32 cellular contexts compared by ENCODE assay signal in genomic region chr2:148299616-148300015, GRCh38.
"Had no signal": no experiment of that assay in that cellular context is flagged by ENCODE, and none has a peak within 500 bp of the region (broad histone marks: within the 10 kb centered on the region; RNA-seq: fewer than 3 reads in every experiment).

No MANE protein-coding gene starts in this region.

- H3K27me3 Mint-ChIP-seq: activated B cell treated with CpG ODN at 0.5 μM for 24 hours; activated CD8-positive, alpha-beta T cell treated with anti-CD3 and anti-CD28 coated beads for 36 hours; activated naive CD8-positive, alpha-beta T cell; activated T-helper 17 cell treated with anti-CD3 and anti-CD28 coated beads, Interleukin-2, amount 50 U/mL, for 72 hours; dendritic cell treated with granulocyte-macrophage colony-stimulating factor and Interleukin-4, amounts not matched to agents 40 ng/mL and 50 ng/mL, for 4 days; T-helper 17 cell had no signal

- H3K27ac ChIP-seq: brain microvascular endothelial cell, coronary artery, WERI-Rb-1 had no signal

- H3K4me1 Mint-ChIP-seq: activated B cell treated with CpG ODN at 0.5 μM for 24 hours had no signal

- H3K36me3 ChIP-seq: brain microvascular endothelial cell, WERI-Rb-1 had no signal

- H3K4me3 Mint-ChIP-seq: activated B cell treated with CpG ODN at 0.5 μM for 24 hours; activated CD8-positive, alpha-beta T cell treated with anti-CD3 and anti-CD28 coated beads for 36 hours; activated naive CD8-positive, alpha-beta T cell; activated T-cell treated with anti-CD3 and anti-CD28 coated beads, Interleukin-2, amount 50 U/mL, for 4 hours; activated T-helper 17 cell treated with anti-CD3 and anti-CD28 coated beads, Interleukin-2, amount 50 U/mL, for 72 hours; dendritic cell treated with granulocyte-macrophage colony-stimulating factor and Interleukin-4, amounts not matched to agents 40 ng/mL and 50 ng/mL, for 4 days; T-helper 17 cell; T-helper 2 cell treated with Interferon-gamma antibody and Interleukin-4, amounts not matched to agents 5 μg/mL and 100 μg/mL, for 36 hours had no signal

- DNase-seq: activated B cell treated with CpG ODN at 0.5 μM for 24 hours; activated CD4-positive, alpha-beta T cell treated with anti-CD3 and anti-CD28 coated beads for 48 hours; activated CD4-positive, alpha-beta T cell treated with anti-CD3 and anti-CD28 coated beads, Interleukin-2, amount 50 U/mL, for 1 hour; activated CD4-positive, alpha-beta T cell treated with anti-CD3 and anti-CD28 coated beads, Interleukin-2, amount 50 U/mL, for 48 hours; activated CD8-positive, alpha-beta memory T cell treated with anti-CD3 and anti-CD28 coated beads for 24 hours; activated CD8-positive, alpha-beta T cell treated with anti-CD3 and anti-CD28 coated beads for 36 hours; activated effector memory CD4-positive, alpha-beta T cell treated with Interleukin-2 at 50 U/mL for 16 hours; activated gamma-delta T cell treated with Interleukin-2 at 50 U/mL for 16 hours; activated naive CD4-positive, alpha-beta T cell treated with anti-CD3 and anti-CD28 coated beads, Interleukin-2, amount 50 U/mL, for 16 hours; activated naive CD4-positive, alpha-beta T cell treated with Interleukin-2 at 50 U/mL for 16 hours; activated T-cell treated with anti-CD3 and anti-CD28 coated beads, Interleukin-2, amount 50 U/mL, for 4 hours; amniotic stem cell; anterior cingulate cortex; brain microvascular endothelial cell; effector CD8-positive, alpha-beta T cell; foreskin fibroblast; head of caudate nucleus; T-helper 1 cell; T-helper 17 cell; T1000; WERI-Rb-1 had no signal

- H3K27ac Mint-ChIP-seq: activated B cell treated with CpG ODN at 0.5 μM for 24 hours; activated CD8-positive, alpha-beta T cell treated with anti-CD3 and anti-CD28 coated beads for 36 hours; activated naive CD8-positive, alpha-beta T cell; activated T-helper 17 cell treated with anti-CD3 and anti-CD28 coated beads, Interleukin-2, amount 50 U/mL, for 72 hours; dendritic cell treated with granulocyte-macrophage colony-stimulating factor and Interleukin-4, amounts not matched to agents 40 ng/mL and 50 ng/mL, for 4 days; T-helper 17 cell; T-helper 2 cell treated with Interferon-gamma antibody and Interleukin-4, amounts not matched to agents 5 μg/mL and 100 μg/mL, for 36 hours had no signal

- ATAC-seq: activated CD4-positive, CD25-positive, alpha-beta regulatory T cell treated with anti-CD3 and anti-CD28 coated beads, Interleukin-2, amount 50 U/mL, for 24 hours; activated CD8-positive, alpha-beta T cell treated with anti-CD3 and anti-CD28 coated beads for 36 hours; activated T-cell treated with anti-CD3 and anti-CD28 coated beads, Interleukin-2, amount 50 U/mL, for 4 hours; activated T-helper 17 cell treated with anti-CD3 and anti-CD28 coated beads, Interleukin-2, amount 50 U/mL, for 72 hours; esophagus mucosa; T-helper 17 cell had no signal

- H3K27me3 ChIP-seq: brain microvascular endothelial cell had no signal

- H3K9me3 Mint-ChIP-seq: activated B cell treated with CpG ODN at 0.5 μM for 24 hours; activated CD8-positive, alpha-beta T cell treated with anti-CD3 and anti-CD28 coated beads for 36 hours; activated T-cell treated with anti-CD3 and anti-CD28 coated beads, Interleukin-2, amount 50 U/mL, for 4 hours; activated T-helper 17 cell treated with anti-CD3 and anti-CD28 coated beads, Interleukin-2, amount 50 U/mL, for 72 hours; dendritic cell treated with granulocyte-macrophage colony-stimulating factor and Interleukin-4, amounts not matched to agents 40 ng/mL and 50 ng/mL, for 4 days; T-helper 2 cell treated with Interferon-gamma antibody and Interleukin-4, amounts not matched to agents 5 μg/mL and 100 μg/mL, for 36 hours had no signal

- FAIRE-seq: astrocyte, bronchial epithelial cell, endometrium, frontal cortex had no signal

- H3K4me3 ChIP-seq: coronary artery had no signal
